ENCODE assay signal across 25 cellular contexts in the genomic region with DNA sequence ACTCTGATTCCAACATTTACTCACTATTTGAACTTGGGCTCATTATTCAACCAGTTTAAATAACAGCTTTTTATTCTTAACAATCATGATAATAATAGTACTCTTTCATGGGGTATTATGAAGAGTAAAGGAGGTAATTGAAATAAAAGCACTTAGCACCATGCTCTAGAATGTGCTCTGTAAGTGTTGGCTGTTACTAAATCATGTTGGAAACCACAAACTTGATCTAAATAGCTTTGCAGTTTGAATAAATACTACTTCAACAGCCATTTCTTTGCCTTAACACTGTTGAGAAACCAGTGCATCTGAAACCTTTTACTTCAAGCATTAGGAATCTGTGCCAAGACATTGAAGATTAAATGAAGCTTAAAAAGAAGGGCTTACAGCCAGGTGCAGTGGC. TPM values are rescaled to one million over a fixed set of nuclear protein-coding genes. Genes with fewer than 3 reads are reported as not detected.
A peak's percentile ranks its signal among the peaks of the same experiment; 100 is the strongest.
DNase-seq lines count a peak whose midpoint lies in the region; ATAC-seq and TF ChIP-seq lines count a peak whose summit lies in the region.
"Had no signal": no experiment of that assay in that cellular context is flagged by ENCODE, and none has a peak within 500 bp of the region (broad histone marks: within the 10 kb centered on the region; RNA-seq: fewer than 3 reads in every experiment).

No MANE protein-coding gene starts in this region.

- H3K4me1 Mint-ChIP-seq in memory B cell (peaks cover 25% of the 10 kb centered on the region), neural progenitor cell (no peaks in the 10 kb centered on the region), type B pancreatic cell (ENCODE audit: unreplicated experiment) (no peaks in the 10 kb centered on the region)
- peaks cover 4% of the 10 kb centered on the region for H3K4me1 Mint-ChIP-seq in activated CD4-positive, alpha-beta T cell treated with anti-CD3 and anti-CD28 coated beads, Interleukin-2, amount 10 ng/mL, durations not matched to agents 24 days and 14 days
- H3K4me1 Mint-ChIP-seq: immature natural killer cell had no signal

- H3K27ac Mint-ChIP-seq in memory B cell: peak overlapping the region; percentile 97
- no peak overlapping the region for H3K27ac Mint-ChIP-seq in activated CD4-positive, alpha-beta T cell treated with anti-CD3 and anti-CD28 coated beads, Interleukin-2, amount 10 ng/mL, durations not matched to agents 24 days and 14 days
- no peak overlapping the region for H3K27ac Mint-ChIP-seq in neural progenitor cell
- H3K27ac Mint-ChIP-seq in type B pancreatic cell: no peak overlapping the region
- H3K27ac Mint-ChIP-seq: immature natural killer cell; naive thymus-derived CD8-positive, alpha-beta T cell; stimulated activated naive CD8-positive, alpha-beta T cell treated with anti-CD3 and anti-CD28 coated beads, Interleukin-15, Interleukin-2, amounts not matched to agents 100 ng/mL and 50 ng/mL, for 24 hours; T-helper 2 cell treated with Interferon-gamma antibody and Interleukin-4, amounts not matched to agents 5 μg/mL and 100 μg/mL, for 36 hours had no signal

- H3K36me3 Mint-ChIP-seq in memory B cell: peaks cover 2% of the 10 kb centered on the region
- no peaks in the 10 kb centered on the region for H3K36me3 Mint-ChIP-seq in activated CD4-positive, alpha-beta T cell treated with anti-CD3 and anti-CD28 coated beads, Interleukin-2, amount 10 ng/mL, durations not matched to agents 24 days and 14 days (ENCODE audit: low read depth)
- no peaks in the 10 kb centered on the region for H3K36me3 Mint-ChIP-seq in neural progenitor cell
- H3K36me3 Mint-ChIP-seq in type B pancreatic cell: no peaks in the 10 kb centered on the region
- H3K36me3 Mint-ChIP-seq: immature natural killer cell; naive thymus-derived CD8-positive, alpha-beta T cell had no signal

- no peak overlapping the region for H3K4me3 ChIP-seq in Karpas-422 (ENCODE audit: low read length)
- H3K4me3 ChIP-seq in neural progenitor cell: no peak overlapping the region
- H3K4me3 ChIP-seq: gastroesophageal sphincter, right atrium auricular region had no signal

- no peak overlapping the region for H3K4me2 ChIP-seq in Karpas-422 (ENCODE audit: low read depth, low read length, poor library complexity, severe bottlenecking)
- H3K4me2 ChIP-seq in neural progenitor cell: no peak overlapping the region
- H3K4me2 ChIP-seq: SK-N-SH had no signal

- H3K9me2 ChIP-seq in Karpas-422 (replicated peaks; ENCODE audit: insufficient read depth, low read length): no peaks in the 10 kb centered on the region
- H3K9me2 ChIP-seq: SK-N-SH had no signal

- intact Hi-C loops in activated CD4-positive, alpha-beta T cell treated with anti-CD3 and anti-CD28 coated beads, Interleukin-2, amount 10 ng/mL, durations not matched to agents 24 days and 14 days (cut with micrococcal nuclease): no loop called here

- H3K9me3 ChIP-seq in Karpas-422 (ENCODE audit: low read length) (no peaks in the 10 kb centered on the region), neural progenitor cell (ENCODE audit: low read depth) (no peaks in the 10 kb centered on the region)
- H3K9me3 ChIP-seq: gastroesophageal sphincter, right atrium auricular region, SK-N-SH had no signal

- H2AFZ ChIP-seq in Karpas-422 (ENCODE audit: low read length): peak overlapping the region; percentile 32; the same call in 1 of the 2 replicates
- H2AFZ ChIP-seq in neural progenitor cell (replicated peaks): no peak overlapping the region

- H3K4me3 Mint-ChIP-seq in memory B cell (no peak overlapping the region), neural progenitor cell (no peak overlapping the region), type B pancreatic cell (no peak overlapping the region)
- H3K4me3 Mint-ChIP-seq in activated CD4-positive, alpha-beta T cell treated with anti-CD3 and anti-CD28 coated beads, Interleukin-2, amount 10 ng/mL, durations not matched to agents 24 days and 14 days: no peak overlapping the region
- H3K4me3 Mint-ChIP-seq: immature natural killer cell; naive thymus-derived CD8-positive, alpha-beta T cell; stimulated activated naive CD8-positive, alpha-beta T cell treated with anti-CD3 and anti-CD28 coated beads, Interleukin-15, Interleukin-2, amounts not matched to agents 100 ng/mL and 50 ng/mL, for 24 hours; T-helper 2 cell treated with Interferon-gamma antibody and Interleukin-4, amounts not matched to agents 5 μg/mL and 100 μg/mL, for 36 hours had no signal

- H3K27ac ChIP-seq in Karpas-422 (ENCODE audit: low read length) (no peak overlapping the region), neural progenitor cell (no peak overlapping the region)
- H3K27ac ChIP-seq: gastroesophageal sphincter, right atrium auricular region had no signal

- H3K9me3 Mint-ChIP-seq in memory B cell (peaks cover 1% of the 10 kb centered on the region), neural progenitor cell (no peaks in the 10 kb centered on the region), type B pancreatic cell (no peaks in the 10 kb centered on the region)
- no peaks in the 10 kb centered on the region for H3K9me3 Mint-ChIP-seq in activated CD4-positive, alpha-beta T cell treated with anti-CD3 and anti-CD28 coated beads, Interleukin-2, amount 10 ng/mL, durations not matched to agents 24 days and 14 days
- H3K9me3 Mint-ChIP-seq: naive thymus-derived CD8-positive, alpha-beta T cell; stimulated activated naive CD8-positive, alpha-beta T cell treated with anti-CD3 and anti-CD28 coated beads, Interleukin-15, Interleukin-2, amounts not matched to agents 100 ng/mL and 50 ng/mL, for 24 hours; T-helper 2 cell treated with Interferon-gamma antibody and Interleukin-4, amounts not matched to agents 5 μg/mL and 100 μg/mL, for 36 hours had no signal

- TF ChIP-seq CTCF in neural progenitor cell (IDR thresholded peaks at IDR 0.05) (no peak), type B pancreatic cell (conservative IDR thresholded peaks at IDR 0.05) (no peak)

- H3K4me1 ChIP-seq in Karpas-422 (ENCODE audit: low read length): peaks cover 13% of the 10 kb centered on the region
- H3K4me1 ChIP-seq in neural progenitor cell: no peaks in the 10 kb centered on the region
- H3K4me1 ChIP-seq: right atrium auricular region had no signal

- H4K20me1 ChIP-seq in Karpas-422 (ENCODE audit: insufficient read depth, low read depth, low read length): no peaks in the 10 kb centered on the region
- no peaks in the 10 kb centered on the region for H4K20me1 ChIP-seq in neural progenitor cell (ENCODE audit: low read depth)

- H3K27me3 Mint-ChIP-seq in memory B cell (no peaks in the 10 kb centered on the region), neural progenitor cell (ENCODE audit: insufficient read depth, low read depth) (peaks cover 9% of the 10 kb centered on the region), type B pancreatic cell (peaks cover 7% of the 10 kb centered on the region)
- peaks cover 4% of the 10 kb centered on the region for H3K27me3 Mint-ChIP-seq in activated CD4-positive, alpha-beta T cell treated with anti-CD3 and anti-CD28 coated beads, Interleukin-2, amount 10 ng/mL, durations not matched to agents 24 days and 14 days
- H3K27me3 Mint-ChIP-seq: stimulated activated naive CD8-positive, alpha-beta T cell treated with anti-CD3 and anti-CD28 coated beads, Interleukin-15, Interleukin-2, amounts not matched to agents 100 ng/mL and 50 ng/mL, for 24 hours had no signal

- H3K9ac ChIP-seq in Karpas-422 (ENCODE audit: low read length) (no peak overlapping the region), neural progenitor cell (no peak overlapping the region)
- H3K9ac ChIP-seq: SK-N-SH had no signal

- H3F3A ChIP-seq in neural progenitor cell (ENCODE audit: low read depth): no peaks in the 10 kb centered on the region

- H3K27me3 ChIP-seq in Karpas-422 (ENCODE audit: low read length): no peaks in the 10 kb centered on the region
- no peaks in the 10 kb centered on the region for H3K27me3 ChIP-seq in neural progenitor cell
- H3K27me3 ChIP-seq: right atrium auricular region had no signal

- H3K79me2 ChIP-seq in Karpas-422 (ENCODE audit: low read length) (no peaks in the 10 kb centered on the region), neural progenitor cell (ENCODE audit: low read depth) (no peaks in the 10 kb centered on the region)

- ATAC-seq in memory B cell (ENCODE audit: low read depth): no peak
- ATAC-seq: gastroesophageal sphincter; naive thymus-derived CD8-positive, alpha-beta T cell had no signal

- DNase-seq in DMS79 (lab: John Stamatoyannopoulos, UW): peak; percentile 83
- DNase-seq in Karpas-422: no peak
- DNase-seq in RPMI8226: peak; percentile 28
- no peak for DNase-seq in memory B cell (ENCODE audit: low spot score in 2 of 2)
- DNase-seq in SIG-M5 (lab: John Stamatoyannopoulos, UW): no peak
- no peak for DNase-seq in activated CD4-positive, alpha-beta T cell treated with anti-CD3 and anti-CD28 coated beads, Interleukin-2, amount 10 ng/mL, durations not matched to agents 24 days and 14 days
- no peak for DNase-seq in neural progenitor cell (ENCODE audit: low spot score)
- no peak for DNase-seq in type B pancreatic cell (ENCODE audit: extremely low spot score, unreplicated experiment)
- DNase-seq: activated naive CD4-positive, alpha-beta T cell treated with anti-CD3 and anti-CD28 coated beads, Interleukin-2, amount 50 U/mL, for 16 hours; aorta; C1 segment of cervical spinal cord; Calu3; cortex of kidney; EL; hippocampal formation; immature natural killer cell; midbrain; naive thymus-derived CD8-positive, alpha-beta T cell; NCI-H187 treated with DMSO at 0.1 percent for 48 hours; SK-N-SH; stimulated activated CD4-positive, alpha-beta T cell treated with anti-CD3 and anti-CD28 coated beads, Interleukin-4, amount 100 ng/mL, for 24 hours had no signal

- no peaks in the 10 kb centered on the region for H3K36me3 ChIP-seq in Karpas-422 (ENCODE audit: insufficient read depth, low read length)
- no peaks in the 10 kb centered on the region for H3K36me3 ChIP-seq in neural progenitor cell
- H3K36me3 ChIP-seq: gastroesophageal sphincter, right atrium auricular region had no signal

RNA-seq across cellular contexts. Expression of gene UPF2, which starts 7.9 kb away (rescaled TPM):
- total RNA-seq in Karpas-422 (2014; rRNA removed; shearing (Covaris generic); ENCODE audit: low replicate concordance): 19.1 and 23.4 TPM in 2 replicates
- 38.9 and 41.4 TPM in 2 replicates for total RNA-seq in activated CD4-positive, alpha-beta T cell treated with anti-CD3 and anti-CD28 coated beads, Interleukin-2, amount 10 ng/mL, durations not matched to agents 24 days and 14 days
- total RNA-seq in neural progenitor cell (ENCODE audit: low replicate concordance): 19.6 and 33.2 TPM in 2 replicates
- 21.8 and 25.8 TPM in 2 replicates for total RNA-seq in type B pancreatic cell (ENCODE audit: low replicate concordance)

RNA-seq across cellular contexts. Expression of gene DHTKD1, which starts 18.2 kb away (rescaled TPM):
- 20.6 and 27.3 TPM in 2 replicates for total RNA-seq in Karpas-422 (2014; rRNA removed; shearing (Covaris generic); ENCODE audit: low replicate concordance)
- total RNA-seq in activated CD4-positive, alpha-beta T cell treated with anti-CD3 and anti-CD28 coated beads, Interleukin-2, amount 10 ng/mL, durations not matched to agents 24 days and 14 days: 17.2 and 21.6 TPM in 2 replicates
- total RNA-seq in neural progenitor cell (ENCODE audit: low replicate concordance): 53.9 and 62.0 TPM in 2 replicates
- total RNA-seq in type B pancreatic cell (ENCODE audit: low replicate concordance): 30.1 and 44.8 TPM in 2 replicates

Comparison
In these comparisons a context has a peak if more than half of its experiments do, and no peak if none do; other contexts are left out.
1. DNase-seq: peak in DMS79 (single experiment) and RPMI8226 (single experiment); none in Karpas-422 (single experiment), memory B cell (0 of 2), SIG-M5 (single experiment), activated CD4-positive, alpha-beta T cell treated with anti-CD3 and anti-CD28 coated beads, Interleukin-2, amount 10 ng/mL, durations not matched to agents 24 days and 14 days (single experiment), neural progenitor cell (single experiment) and type B pancreatic cell (single experiment).